Comparison of ENCODE assay signal across 10 cellular contexts in the genomic region with DNA sequence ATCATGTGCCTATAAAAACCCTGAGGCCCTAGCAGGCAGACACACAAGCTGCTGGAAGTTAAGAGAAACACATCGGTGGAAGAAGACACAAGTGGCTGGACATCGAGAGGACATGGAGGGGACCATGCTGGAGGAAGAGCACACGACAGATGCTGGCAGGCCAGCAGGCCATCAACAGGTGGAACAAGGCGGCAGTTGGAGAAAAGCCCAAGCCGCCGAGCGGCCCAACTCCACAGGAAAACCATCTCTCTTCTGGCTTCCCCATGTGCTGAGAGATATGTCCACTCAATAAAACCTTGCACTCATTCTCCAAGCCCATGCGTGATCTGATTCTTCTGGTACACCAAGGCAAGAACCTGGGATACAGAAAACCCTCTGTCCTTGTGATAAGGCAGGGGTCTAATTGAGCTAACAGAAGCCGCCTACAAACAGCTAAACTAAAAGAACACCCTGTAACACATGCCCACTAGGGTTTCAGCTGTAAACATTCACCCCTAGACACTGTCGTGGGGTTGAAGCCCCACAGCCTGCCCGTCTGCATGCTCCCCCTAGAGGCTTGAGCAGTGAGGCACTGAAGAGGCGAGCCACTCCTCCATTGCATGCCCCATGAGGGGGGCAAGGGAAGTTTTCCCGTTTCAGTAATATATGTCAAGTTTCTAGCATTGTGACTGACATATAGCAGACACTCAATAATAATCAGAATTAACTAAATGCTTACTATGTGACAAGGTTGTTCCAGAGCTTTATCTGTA. TPM values are rescaled to one million over a fixed set of nuclear protein-coding genes. Genes with fewer than 3 reads are reported as not detected.
A peak's percentile ranks its signal among the peaks of the same experiment; 100 is the strongest.
DNase-seq lines count a peak whose midpoint lies in the region; ATAC-seq and TF ChIP-seq lines count a peak whose summit lies in the region.
"Had no signal": no experiment of that assay in that cellular context is flagged by ENCODE, and none has a peak within 500 bp of the region (broad histone marks: within the 10 kb centered on the region; RNA-seq: fewer than 3 reads in every experiment).

No MANE protein-coding gene starts in this region.

- H3K4me1 Mint-ChIP-seq in stimulated activated naive CD8-positive, alpha-beta T cell treated with anti-CD3 and anti-CD28 coated beads, Interleukin-15, amount 100 ng/mL, for 72 hours, result peaks cover 5% of the 10 kb centered on the region

- H3K4me1 ChIP-seq in cardiac muscle cell (ENCODE audit: low read depth) (no peaks in the 10 kb centered on the region), heart left ventricle (no peaks in the 10 kb centered on the region)

- intact Hi-C loops in heart left ventricle (cut with DNase I), result loop anchor here in 3 of 10 donors (10.0 kb wide), 3 partner anchors 319 to 379 kb away; a partner anchor contains a TSS

- H3K9me3 ChIP-seq in cardiac muscle cell (ENCODE audit: low read depth) (no peaks in the 10 kb centered on the region), heart left ventricle (no peaks in the 10 kb centered on the region)

- H3K36me3 ChIP-seq in cardiac muscle cell (no peaks in the 10 kb centered on the region), heart left ventricle (no peaks in the 10 kb centered on the region)

- DNase-seq in cardiac muscle cell (ENCODE audit: low read depth in 1 of 2, low spot score in 1 of 2) (peak in 1 of 2 donors; percentile 11), heart left ventricle (no peak), Kasumi-1 (lab: John Stamatoyannopoulos, UW) (peak; percentile 29 to 34), HPDE6-E6E7 (ENCODE audit: extremely low spot score) (no peak)
- DNase-seq in central memory CD4-positive, alpha-beta T cell, result peak; percentile 1
- peak; percentile 7 to 18 for DNase-seq in stimulated activated naive CD8-positive, alpha-beta T cell treated with anti-CD3 and anti-CD28 coated beads, Interleukin-15, amount 100 ng/mL, for 72 hours
- DNase-seq: DMS153 had no signal

- ATAC-seq in heart left ventricle (no peak), GM19455 (IDR thresholded peaks at IDR 0.05; ENCODE audit: unreplicated experiment) (no peak), HG03175 (IDR thresholded peaks at IDR 0.05; ENCODE audit: unreplicated experiment) (no peak)
- ATAC-seq in stimulated activated naive CD8-positive, alpha-beta T cell treated with anti-CD3 and anti-CD28 coated beads, Interleukin-15, amount 100 ng/mL, for 72 hours, result peak; percentile 75

- H3K27ac Mint-ChIP-seq in stimulated activated naive CD8-positive, alpha-beta T cell treated with anti-CD3 and anti-CD28 coated beads, Interleukin-15, amount 100 ng/mL, for 72 hours, result no peak overlapping the region

- peaks cover 8% of the 10 kb centered on the region for H3K27me3 Mint-ChIP-seq in stimulated activated naive CD8-positive, alpha-beta T cell treated with anti-CD3 and anti-CD28 coated beads, Interleukin-15, amount 100 ng/mL, for 72 hours

- no peak overlapping the region for H3K4me3 Mint-ChIP-seq in stimulated activated naive CD8-positive, alpha-beta T cell treated with anti-CD3 and anti-CD28 coated beads, Interleukin-15, amount 100 ng/mL, for 72 hours

- TF ChIP-seq CTCF in cardiac muscle cell (IDR thresholded peaks at IDR 0.05; ENCODE audit: low read depth, low read length) (peak; percentile 45), heart left ventricle (IDR thresholded peaks at IDR 0.05) (no peak)

- H3K4me3 ChIP-seq in cardiac muscle cell (no peak overlapping the region), heart left ventricle (no peak overlapping the region)

- H3K27me3 ChIP-seq in cardiac muscle cell (no peaks in the 10 kb centered on the region), heart left ventricle (no peaks in the 10 kb centered on the region)

- no peak overlapping the region for H3K27ac ChIP-seq in cardiac muscle cell
- no peak overlapping the region for H3K27ac ChIP-seq in heart left ventricle

- no peak for TF ChIP-seq POLR2A in heart left ventricle (IDR thresholded peaks at IDR 0.05)

- 76 to 79% (median 77%) methylated on average over 13 of the region's 13 CpGs for WGBS in heart left ventricle, 4 donors

- H3K9me3 Mint-ChIP-seq in stimulated activated naive CD8-positive, alpha-beta T cell treated with anti-CD3 and anti-CD28 coated beads, Interleukin-15, amount 100 ng/mL, for 72 hours, result no peaks in the 10 kb centered on the region

RNA-seq across cellular contexts. Expression of a gene that starts 39.0 kb away (rescaled TPM):
- total RNA-seq in cardiac muscle cell (not detected in 2 replicates), heart left ventricle (not detected)
- polyA plus RNA-seq in cardiac muscle cell (not detected in 2 replicates), heart left ventricle (not detected)
- total RNA-seq: renal cortical epithelial cell had no signal

RNA-seq across cellular contexts. Expression of a gene that starts 41.4 kb away (rescaled TPM):
- not detected in 2 replicates for total RNA-seq in cardiac muscle cell
- not detected in 2 replicates for polyA plus RNA-seq in cardiac muscle cell
- total RNA-seq in heart left ventricle, result under 1 TPM in 1 of 9 donors, not detected in 8; 0.14 TPM
- not detected for polyA plus RNA-seq in heart left ventricle
- total RNA-seq: renal cortical epithelial cell had no signal

Comparison
In these comparisons a context has a peak if more than half of its experiments do, and no peak if none do; other contexts are left out.
1. DNase-seq: peak in Kasumi-1 (2 of 2), central memory CD4-positive, alpha-beta T cell (single experiment) and stimulated activated naive CD8-positive, alpha-beta T cell treated with anti-CD3 and anti-CD28 coated beads, Interleukin-15, amount 100 ng/mL, for 72 hours (2 of 2); none in heart left ventricle (0 of 5) and HPDE6-E6E7 (single experiment).